In the genomic region with DNA sequence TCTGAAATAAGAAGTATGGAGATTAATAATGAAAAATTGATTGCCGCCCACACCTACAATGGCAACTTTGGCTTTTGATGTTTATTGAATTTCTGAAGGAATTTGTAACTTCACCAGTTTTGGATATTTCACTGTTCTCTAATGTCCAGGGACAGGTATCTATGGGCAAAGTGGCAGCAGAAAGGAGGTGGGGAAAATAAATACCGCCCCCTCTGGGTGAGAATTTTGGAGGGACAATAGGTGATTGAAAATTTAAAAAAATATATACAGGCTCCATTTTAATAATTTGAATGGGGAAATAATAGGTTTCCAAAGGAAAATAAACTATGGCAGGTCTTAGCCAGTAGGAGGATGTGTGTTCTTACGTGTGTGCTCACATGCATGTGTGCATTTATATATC, we compare ENCODE assay signal across 2 cellular contexts.
TF ChIP-seq lines count a peak whose summit lies in the region.

No MANE protein-coding gene starts in this region.

TF ChIP-seq in SK-N-SH, 30 proteins besides CTCF, POLR2A, EP300 and RAD21 (continued from another document):
- no peak for TF ChIP-seq MAX (IDR thresholded peaks at IDR 0.05; ENCODE audit: low read depth)
TF ChIP-seq in SK-N-SH: peak in this region for 0.

TF ChIP-seq in SK-N-SH treated with all-trans-retinoic acid at 6 μM for 48 hours, 23 proteins besides CTCF, POLR2A, EP300 and RAD21:
- TF ChIP-seq PATZ1 (CRISPR knock-in tag; IDR thresholded peaks at IDR 0.05; ENCODE audit: borderline replicate concordance): no peak
- no peak for TF ChIP-seq ZNF8 (CRISPR knock-in tag; IDR thresholded peaks at IDR 0.05)
- no peak for TF ChIP-seq TOX (CRISPR knock-in tag; IDR thresholded peaks at IDR 0.05; ENCODE audit: borderline replicate concordance)
- TF ChIP-seq BACH2 (CRISPR knock-in tag; IDR thresholded peaks at IDR 0.05; ENCODE audit: borderline replicate concordance): no peak
- no peak for TF ChIP-seq ZNF565 (CRISPR knock-in tag; conservative IDR thresholded peaks at IDR 0.05; ENCODE audit: low read depth)
- TF ChIP-seq ZNF70 (CRISPR knock-in tag; IDR thresholded peaks at IDR 0.05): no peak
- no peak for TF ChIP-seq OSR1 (CRISPR knock-in tag; IDR thresholded peaks at IDR 0.05)
- TF ChIP-seq SNAI2 (CRISPR knock-in tag; IDR thresholded peaks at IDR 0.05): no peak
- no peak for TF ChIP-seq ISL1 (CRISPR knock-in tag; IDR thresholded peaks at IDR 0.05)
- TF ChIP-seq ZFP30 (CRISPR knock-in tag; IDR thresholded peaks at IDR 0.05): no peak
- TF ChIP-seq PPARA (CRISPR knock-in tag; IDR thresholded peaks at IDR 0.05; ENCODE audit: borderline replicate concordance): no peak
- TF ChIP-seq RARB (CRISPR knock-in tag; IDR thresholded peaks at IDR 0.05): no peak
- TF ChIP-seq ESRRG (CRISPR knock-in tag; IDR thresholded peaks at IDR 0.05): no peak
- TF ChIP-seq, protein P1, sequence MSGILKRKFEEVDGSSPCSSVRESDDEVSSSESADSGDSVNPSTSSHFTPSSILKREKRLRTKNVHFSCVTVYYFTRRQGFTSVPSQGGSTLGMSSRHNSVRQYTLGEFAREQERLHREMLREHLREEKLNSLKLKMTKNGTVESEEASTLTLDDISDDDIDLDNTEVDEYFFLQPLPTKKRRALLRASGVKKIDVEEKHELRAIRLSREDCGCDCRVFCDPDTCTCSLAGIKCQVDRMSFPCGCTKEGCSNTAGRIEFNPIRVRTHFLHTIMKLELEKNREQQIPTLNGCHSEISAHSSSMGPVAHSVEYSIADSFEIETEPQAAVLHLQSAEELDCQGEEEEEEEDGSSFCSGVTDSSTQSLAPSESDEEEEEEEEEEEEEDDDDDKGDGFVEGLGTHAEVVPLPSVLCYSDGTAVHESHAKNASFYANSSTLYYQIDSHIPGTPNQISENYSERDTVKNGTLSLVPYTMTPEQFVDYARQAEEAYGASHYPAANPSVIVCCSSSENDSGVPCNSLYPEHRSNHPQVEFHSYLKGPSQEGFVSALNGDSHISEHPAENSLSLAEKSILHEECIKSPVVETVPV (CRISPR knock-in tag; IDR thresholded peaks at IDR 0.05): no peak
- no peak for TF ChIP-seq ZFP3 (CRISPR knock-in tag; IDR thresholded peaks at IDR 0.05)
- TF ChIP-seq ZC3H10 (CRISPR knock-in tag; IDR thresholded peaks at IDR 0.05): no peak
- no peak for TF ChIP-seq CSDC2 (CRISPR knock-in tag; IDR thresholded peaks at IDR 0.05)
- TF ChIP-seq ARNTL (CRISPR knock-in tag; IDR thresholded peaks at IDR 0.05; ENCODE audit: borderline replicate concordance, low read depth): no peak
- no peak for TF ChIP-seq POU6F1 (CRISPR knock-in tag; IDR thresholded peaks at IDR 0.05; ENCODE audit: borderline replicate concordance, low read depth)
- TF ChIP-seq CREB5 (CRISPR knock-in tag; IDR thresholded peaks at IDR 0.05; ENCODE audit: low read depth): no peak
